Comparison of ENCODE assay signal across 9 cellular contexts in the genomic region with DNA sequence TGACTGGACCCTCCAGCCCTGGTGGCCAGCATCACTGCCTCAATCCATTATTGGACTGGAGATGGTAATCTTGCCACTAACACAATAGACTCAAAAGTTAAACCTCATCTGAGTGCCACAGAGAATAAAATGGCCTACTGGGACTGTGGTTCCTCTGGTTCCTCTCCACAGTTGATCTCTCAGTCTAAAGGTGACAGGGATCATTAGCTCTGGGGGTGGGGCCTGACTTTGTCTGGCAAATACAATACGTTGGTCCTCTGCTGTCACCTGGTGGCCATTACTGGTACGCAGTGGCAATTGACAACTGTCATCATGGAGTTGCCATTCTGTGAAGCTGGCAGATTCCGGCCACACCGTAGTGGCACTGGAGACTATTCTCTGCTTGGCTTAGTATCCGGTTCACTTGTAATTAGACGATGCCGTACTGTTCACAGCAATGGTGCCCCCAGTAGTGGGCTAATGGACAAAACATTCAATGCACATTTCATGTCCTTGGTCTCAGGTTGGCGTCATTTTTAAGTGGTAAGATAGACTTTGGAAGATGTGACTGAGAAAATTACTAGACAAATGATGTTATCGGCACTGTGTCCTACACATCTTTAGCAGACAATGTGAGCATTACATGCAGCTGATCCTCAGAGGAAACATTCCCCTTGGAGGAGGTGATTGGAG. TPM values are rescaled to one million over a fixed set of nuclear protein-coding genes. Genes with fewer than 3 reads are reported as not detected.
DNase-seq lines count a peak whose midpoint lies in the region; ATAC-seq and TF ChIP-seq lines count a peak whose summit lies in the region.
"Had no signal": no experiment of that assay in that cellular context is flagged by ENCODE, and none has a peak within 500 bp of the region (broad histone marks: within the 10 kb centered on the region; RNA-seq: fewer than 3 reads in every experiment).

No MANE protein-coding gene starts in this region.

- CTCF ChIA-PET in Calu3 (lab: Charles Lee) = interaction anchor here (0.7 to 1.8 kb wide), 12 partner anchors 35 to 477 kb away, joined by 3 to 79 read pairs (median 6); partner anchors contain the start of gene FAM200B
- CTCF ChIA-PET in activated CD8-positive, alpha-beta memory T cell treated with anti-CD3 and anti-CD28 coated beads, Interleukin-2, amount 10 ng/mL, durations not matched to agents 7 days and 5 days (lab: Charles Lee) = interaction anchor here (0.6 to 2.5 kb wide), 34 partner anchors 8 to 718 kb away, joined by 3 to 68 read pairs (median 3); no protein-coding TSS in a partner anchor

- H3K27me3 ChIP-seq in HL-60 (ENCODE audit: insufficient read depth, poor library complexity, severe bottlenecking) = no peaks in the 10 kb centered on the region

- H3K4me3 Mint-ChIP-seq in Calu3 (ENCODE audit: low read depth, unreplicated experiment) (no peak overlapping the region), naive B cell (no peak overlapping the region)
- no peak overlapping the region for H3K4me3 Mint-ChIP-seq in activated CD8-positive, alpha-beta memory T cell treated with anti-CD3 and anti-CD28 coated beads, Interleukin-2, amount 10 ng/mL, durations not matched to agents 7 days and 5 days
- H3K4me3 Mint-ChIP-seq in stimulated activated naive B cell treated with anti-CD40 and anti-IgM and Interleukin-4, amounts not matched to agents 10 μg/mL and 1 μg/mL and 100 μg/mL, for 72 hours = no peak overlapping the region
- H3K4me3 Mint-ChIP-seq: dendritic cell treated with granulocyte-macrophage colony-stimulating factor and Interleukin-4, amounts not matched to agents 40 ng/mL and 50 ng/mL, for 4 days had no signal

- intact Hi-C loops in Calu3 (cut with micrococcal nuclease; ENCODE audit: unreplicated experiment) = loop anchor here (1.0 to 2.0 kb wide), 5 partner anchors 44 to 477 kb away; no protein-coding TSS in a partner anchor

- H3K27me3 Mint-ChIP-seq in Calu3 (ENCODE audit: unreplicated experiment) (no peaks in the 10 kb centered on the region), naive B cell (no peaks in the 10 kb centered on the region)
- H3K27me3 Mint-ChIP-seq in activated CD8-positive, alpha-beta memory T cell treated with anti-CD3 and anti-CD28 coated beads, Interleukin-2, amount 10 ng/mL, durations not matched to agents 7 days and 5 days = peaks cover 29% of the 10 kb centered on the region
- no peaks in the 10 kb centered on the region for H3K27me3 Mint-ChIP-seq in stimulated activated naive B cell treated with anti-CD40 and anti-IgM and Interleukin-4, amounts not matched to agents 10 μg/mL and 1 μg/mL and 100 μg/mL, for 72 hours
- H3K27me3 Mint-ChIP-seq: dendritic cell treated with granulocyte-macrophage colony-stimulating factor and Interleukin-4, amounts not matched to agents 40 ng/mL and 50 ng/mL, for 4 days had no signal

- no TSS peak for BruUV-seq in Calu3 (replicated peaks; lab: Mats Ljungman, UMichigan)

- TF ChIP-seq CTCF in Calu3 (IDR thresholded peaks at IDR 0.05; ENCODE audit: unreplicated experiment) (peak; percentile 56), HL-60 (IDR thresholded peaks at IDR 0.05; ENCODE audit: insufficient read depth, low read length) (peak; percentile 84), epithelial cell of esophagus (IDR thresholded peaks at IDR 0.05; ENCODE audit: insufficient read depth, low read depth, low read length, missing control alignments) (peak; percentile 98)

- no peak overlapping the region for H3K4me3 ChIP-seq in HL-60 (replicated peaks; ENCODE audit: insufficient read depth, low read length)
- no peak overlapping the region for H3K4me3 ChIP-seq in epithelial cell of esophagus (ENCODE audit: low read length)

- H3K9me3 Mint-ChIP-seq in Calu3 (ENCODE audit: low read depth, unreplicated experiment) = peaks cover 3% of the 10 kb centered on the region
- H3K9me3 Mint-ChIP-seq in activated CD8-positive, alpha-beta memory T cell treated with anti-CD3 and anti-CD28 coated beads, Interleukin-2, amount 10 ng/mL, durations not matched to agents 7 days and 5 days (ENCODE audit: low read depth) = no peaks in the 10 kb centered on the region
- peaks cover 5 to 20% (median 12%) of the 10 kb centered on the region in 7 donors for H3K9me3 Mint-ChIP-seq in naive B cell
- peaks cover 7 to 10% of the 10 kb centered on the region in 2 donors for H3K9me3 Mint-ChIP-seq in stimulated activated naive B cell treated with anti-CD40 and anti-IgM and Interleukin-4, amounts not matched to agents 10 μg/mL and 1 μg/mL and 100 μg/mL, for 72 hours

- no peak overlapping the region for H3K27ac Mint-ChIP-seq in Calu3 (ENCODE audit: unreplicated experiment)
- H3K27ac Mint-ChIP-seq in activated CD8-positive, alpha-beta memory T cell treated with anti-CD3 and anti-CD28 coated beads, Interleukin-2, amount 10 ng/mL, durations not matched to agents 7 days and 5 days = no peak overlapping the region
- no peak overlapping the region for H3K27ac Mint-ChIP-seq in naive B cell
- H3K27ac Mint-ChIP-seq in stimulated activated naive B cell treated with anti-CD40 and anti-IgM and Interleukin-4, amounts not matched to agents 10 μg/mL and 1 μg/mL and 100 μg/mL, for 72 hours = no peak overlapping the region
- H3K27ac Mint-ChIP-seq: dendritic cell treated with granulocyte-macrophage colony-stimulating factor and Interleukin-4, amounts not matched to agents 40 ng/mL and 50 ng/mL, for 4 days had no signal

- no peak overlapping the region for H3K27ac ChIP-seq in HL-60 (replicated peaks)

- no peaks in the 10 kb centered on the region for H3K36me3 Mint-ChIP-seq in Calu3 (ENCODE audit: insufficient read depth, unreplicated experiment)
- H3K36me3 Mint-ChIP-seq in activated CD8-positive, alpha-beta memory T cell treated with anti-CD3 and anti-CD28 coated beads, Interleukin-2, amount 10 ng/mL, durations not matched to agents 7 days and 5 days = no peaks in the 10 kb centered on the region
- H3K36me3 Mint-ChIP-seq in naive B cell = peaks cover 0 to 9% of the 10 kb centered on the region in 2 donors
- H3K36me3 Mint-ChIP-seq in stimulated activated naive B cell treated with anti-CD40 and anti-IgM and Interleukin-4, amounts not matched to agents 10 μg/mL and 1 μg/mL and 100 μg/mL, for 72 hours = peaks cover 6 to 9% of the 10 kb centered on the region in 2 donors

- peak; percentile 92 for ATAC-seq in GM21390 (IDR thresholded peaks at IDR 0.05; ENCODE audit: unreplicated experiment)
- peak; percentile 95 for ATAC-seq in activated CD8-positive, alpha-beta memory T cell treated with anti-CD3 and anti-CD28 coated beads, Interleukin-2, amount 10 ng/mL, durations not matched to agents 7 days and 5 days
- peak; percentile 94 to 98 for ATAC-seq in naive B cell (ENCODE audit: low read depth in 2 of 2)
- peak; percentile 93 to 94 for ATAC-seq in stimulated activated naive B cell treated with anti-CD40 and anti-IgM and Interleukin-4, amounts not matched to agents 10 μg/mL and 1 μg/mL and 100 μg/mL, for 72 hours (replicated peaks)

- H3K4me1 Mint-ChIP-seq in Calu3 (ENCODE audit: low read depth, unreplicated experiment) (peaks cover 18% of the 10 kb centered on the region), naive B cell (peaks cover 0 to 8% (median 0%) of the 10 kb centered on the region in 3 donors)
- H3K4me1 Mint-ChIP-seq in activated CD8-positive, alpha-beta memory T cell treated with anti-CD3 and anti-CD28 coated beads, Interleukin-2, amount 10 ng/mL, durations not matched to agents 7 days and 5 days = peaks cover 1% of the 10 kb centered on the region
- H3K4me1 Mint-ChIP-seq in stimulated activated naive B cell treated with anti-CD40 and anti-IgM and Interleukin-4, amounts not matched to agents 10 μg/mL and 1 μg/mL and 100 μg/mL, for 72 hours = peaks cover 15 to 29% of the 10 kb centered on the region in 2 donors

- peak; percentile 85 for DNase-seq in Calu3
- DNase-seq in HL-60 (ENCODE audit: low read depth in 1 of 2, low spot score in 1 of 2) = peak; percentile 54 to 88
- DNase-seq in NOMO-1 (lab: John Stamatoyannopoulos, UW; ENCODE audit: unreplicated experiment in 2 of 2) = peak; percentile 64 to 80
- DNase-seq in activated CD8-positive, alpha-beta memory T cell treated with anti-CD3 and anti-CD28 coated beads, Interleukin-2, amount 10 ng/mL, durations not matched to agents 7 days and 5 days = peak; percentile 89
- peak; percentile 82 for DNase-seq in epithelial cell of esophagus (ENCODE audit: low read depth)
- peak; percentile 67 for DNase-seq in naive B cell
- peak; percentile 82 for DNase-seq in stimulated activated naive B cell treated with anti-CD40 and anti-IgM and Interleukin-4, amounts not matched to agents 10 μg/mL and 1 μg/mL and 100 μg/mL, for 72 hours

RNA-seq across cellular contexts. Expression of gene FGFBP2, which starts 6.7 kb away (rescaled TPM):
- not detected in 2 replicates for total RNA-seq in Calu3 (2022)
- total RNA-seq in activated CD8-positive, alpha-beta memory T cell treated with anti-CD3 and anti-CD28 coated beads, Interleukin-2, amount 10 ng/mL, durations not matched to agents 7 days and 5 days = 1 to 10 TPM; 2.0 to 9.0 TPM
- polyA plus RNA-seq in naive B cell (ENCODE audit: low read depth in 6 of 6) = 1 to 10 TPM in 4 of 6 donors, under 1 TPM in 2; 0.55 to 2.2 (median 1.6) TPM

RNA-seq across cellular contexts. Expression of gene FGFBP1, which starts 17.8 kb away (rescaled TPM):
- total RNA-seq in Calu3 (2022) = 5.0 and 8.4 TPM in 2 replicates
- not detected for total RNA-seq in activated CD8-positive, alpha-beta memory T cell treated with anti-CD3 and anti-CD28 coated beads, Interleukin-2, amount 10 ng/mL, durations not matched to agents 7 days and 5 days
- not detected for polyA plus RNA-seq in naive B cell (ENCODE audit: low read depth in 6 of 6)
